Comparison of ENCODE assay signal across 20 cellular contexts in the genomic region with DNA sequence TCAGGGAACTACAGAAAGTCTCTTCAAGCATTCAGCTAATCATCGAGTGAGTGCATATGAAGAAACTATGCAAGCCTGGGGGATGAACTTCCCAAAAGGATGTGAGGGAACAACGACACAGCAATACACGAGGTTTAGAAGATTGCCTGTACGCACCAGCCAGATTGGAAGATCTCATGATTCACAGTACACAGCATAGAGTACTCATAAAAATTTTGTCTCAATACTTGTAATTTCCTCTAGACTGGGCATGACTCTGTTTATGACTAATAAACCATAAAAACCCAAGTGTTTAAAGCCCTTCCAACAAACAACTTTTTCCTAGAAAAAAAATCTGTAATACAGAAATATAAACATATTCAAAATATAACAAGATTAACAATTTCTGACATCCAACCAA.
DNase-seq lines count a peak whose midpoint lies in the region; ATAC-seq, FAIRE-seq and TF ChIP-seq lines count a peak whose summit lies in the region.
"Had no signal": no experiment of that assay in that cellular context is flagged by ENCODE, and none has a peak within 500 bp of the region (broad histone marks: within the 10 kb centered on the region; RNA-seq: fewer than 3 reads in every experiment).

No MANE protein-coding gene starts in this region.

- no peak overlapping the region for H3K18ac ChIP-seq in H9 (ENCODE audit: insufficient read length, low read depth, low read length)

- no peak overlapping the region for H2AK5ac ChIP-seq in H9 (ENCODE audit: insufficient read length, low read length)

- no peaks in the 10 kb centered on the region for H3K23me2 ChIP-seq in H9 (ENCODE audit: insufficient read length, low read depth, low read length, poor library complexity, severe bottlenecking)

- no peak overlapping the region for H2BK15ac ChIP-seq in H9 (ENCODE audit: low read depth, low read length)

- H3K4ac ChIP-seq in H9 (ENCODE audit: low read depth, low read length), result no peak overlapping the region

- H3K4me3 ChIP-seq in GM12878 (no peak overlapping the region), sigmoid colon (no peak overlapping the region)
- H3K4me3 ChIP-seq: Peyer's patch had no signal

- ATAC-seq in GM12878, result 0 out of 3 replicates have a peak, but pooled peaks have one; percentile 20
- no peak for ATAC-seq in left cardiac atrium
- ATAC-seq in HG02588 (IDR thresholded peaks at IDR 0.05; ENCODE audit: unreplicated experiment), result no peak
- ATAC-seq: SK-N-SH treated with all-trans-retinoic acid at 6 μM for 48 hours had no signal

- H4K20me1 ChIP-seq in H9 (ENCODE audit: control insufficient read depth, insufficient read depth, insufficient read length), result no peaks in the 10 kb centered on the region
- H4K20me1 ChIP-seq in GM12878 (ENCODE audit: control insufficient read depth, insufficient read depth), result no peaks in the 10 kb centered on the region

- H3K79me2 ChIP-seq in H9 (ENCODE audit: insufficient read depth, low read length) (no peaks in the 10 kb centered on the region), GM12878 (ENCODE audit: control insufficient read depth, insufficient read depth, low read length) (no peaks in the 10 kb centered on the region)

- no peak for FAIRE-seq in GM12878 (lab: Jason Lieb, UNC)
- FAIRE-seq: GM12891 had no signal

- no peaks in the 10 kb centered on the region for H3K79me1 ChIP-seq in H9 (ENCODE audit: insufficient read depth, low read depth, low read length, poor library complexity, severe bottlenecking)

- POLR2A ChIA-PET in GM12878 (lab: Charles Lee), result no interaction called here

- H2BK20ac ChIP-seq in H9 (ENCODE audit: low read depth, low read length, poor library complexity, severe bottlenecking), result no peak overlapping the region

- no peak overlapping the region for H3K23ac ChIP-seq in H9 (ENCODE audit: insufficient read length, low read depth, low read length)

- no peak overlapping the region for H2BK12ac ChIP-seq in H9 (ENCODE audit: insufficient read length, low read depth, low read length)

- TF ChIP-seq EP300 in GM12878 (IDR thresholded peaks at IDR 0.05; ENCODE audit: borderline replicate concordance in 1 of 2, control insufficient read depth in 1 of 2, low read depth in 2 of 2, low read length in 2 of 2) (no peak), sigmoid colon (IDR thresholded peaks at IDR 0.05) (no peak)

- 0 out of 5 replicates have a peak, but pooled peaks cover 0 to 4% of the 10 kb centered on the region in 2 experiments for H3K9me3 Mint-ChIP-seq in H9
- H3K9me3 Mint-ChIP-seq: CD14-positive monocyte had no signal

- H3K56ac ChIP-seq in H9 (ENCODE audit: insufficient read length, low read depth, low read length), result no peak overlapping the region

- H2BK5ac ChIP-seq in H9 (ENCODE audit: insufficient read length, low read length), result no peak overlapping the region

- H3K4me1 ChIP-seq in H9 (ENCODE audit: insufficient read depth, low read length) (no peaks in the 10 kb centered on the region), GM12878 (ENCODE audit: control insufficient read depth, insufficient read depth, low read length) (no peaks in the 10 kb centered on the region), sigmoid colon (no peaks in the 10 kb centered on the region)
- H3K4me1 ChIP-seq: Peyer's patch had no signal

- TF ChIP-seq CTCF in H9 (conservative IDR thresholded peaks at IDR 0.05) (no peak), GM12878 (IDR thresholded peaks at IDR 0.05 in 2 of 3, conservative IDR thresholded peaks at IDR 0.05 in 1 of 3; ENCODE audit: control insufficient read depth in 2 of 3, extremely low read depth in 1 of 3, insufficient read depth in 1 of 3, low read depth in 3 of 3, low read length in 3 of 3) (no peak), sigmoid colon (IDR thresholded peaks at IDR 0.05) (no peak)

- H3K27me3 ChIP-seq in H9 (ENCODE audit: insufficient read depth, low read length) (no peaks in the 10 kb centered on the region), GM12878 (replicated peaks in 1 of 2; ENCODE audit: control insufficient read depth in 2 of 2, insufficient read depth in 2 of 2, low read length in 1 of 2) (no peaks in the 10 kb centered on the region), sigmoid colon (no peaks in the 10 kb centered on the region)
- H3K27me3 ChIP-seq: Peyer's patch had no signal

- H3T11ph ChIP-seq in H9 (ENCODE audit: low read length), result no peak overlapping the region

- RAD21 ChIA-PET in GM12878 (lab: Charles Lee; ENCODE audit: unreplicated experiment), result no interaction called here

- H3K9ac ChIP-seq in H9 (ENCODE audit: extremely low read depth, insufficient read length, low read length) (no peak overlapping the region), GM12878 (ENCODE audit: control insufficient read depth, insufficient read depth, low read length) (no peak overlapping the region)

- in situ Hi-C loops in GM12878 (cut with MboI), result no loop called here

- H3K9me3 ChIP-seq in H9 (ENCODE audit: control insufficient read depth, low read depth, low read length) (no peaks in the 10 kb centered on the region), GM12878 (replicated peaks; ENCODE audit: control insufficient read depth, insufficient read depth, low read length) (no peaks in the 10 kb centered on the region), sigmoid colon (no peaks in the 10 kb centered on the region)
- H3K9me3 ChIP-seq: Peyer's patch had no signal

- peak overlapping the region; percentile 30 for H4K5ac ChIP-seq in H9 (ENCODE audit: insufficient read length, low read depth, low read length)

- TF ChIP-seq POLR2A in GM12878 (IDR thresholded peaks at IDR 0.05; ENCODE audit: low read depth, low read length), result no peak
- no peak for TF ChIP-seq POLR2A in sigmoid colon (IDR thresholded peaks at IDR 0.05)

- intact Hi-C loops in GM12878 (cut with micrococcal nuclease; ENCODE audit: unreplicated experiment) (loop anchor here (10.0 kb wide), 1 partner anchor 247 kb away; no protein-coding TSS in a partner anchor), left cardiac atrium (cut with DNase I) (no loop called here), sigmoid colon (cut with DNase I) (no loop called here)

- SMC1A ChIA-PET in GM12878 (lab: Charles Lee; ENCODE audit: uncharacterized antibody, unreplicated experiment), result no interaction called here

- no peak overlapping the region; the same call in 1 of the 2 replicates for H3K14ac ChIP-seq in H9 (ENCODE audit: insufficient read depth, low read length)

- DNase-seq in H9, result no peak
- DNase-seq in RKO (ENCODE audit: low spot score), result peak; percentile 55
- no peak for DNase-seq in GM12878 (ENCODE audit: low read depth, low spot score)
- DNase-seq in SHP77 treated with DMSO at 0.1 percent for 48 hours (lab: John Stamatoyannopoulos, UW), result no peak
- no peak for DNase-seq in left cardiac atrium
- no peak for DNase-seq in sigmoid colon
- DNase-seq: AML-193, GOT3, KG1, NCI-H1436, NCI-H2029, NCI-H345, NCI-H524 treated with DMSO at 0.1 percent for 48 hours, Peyer's patch, Right ventricle myocardium superior had no signal

- no peaks in the 10 kb centered on the region for H3K27me3 Mint-ChIP-seq in H9 (ENCODE audit: low read depth)

- H3K4me2 ChIP-seq in H9 (ENCODE audit: insufficient read depth, insufficient read length, low read length) (no peak overlapping the region), GM12878 (ENCODE audit: control insufficient read depth, insufficient read depth) (no peak overlapping the region)

- H3K4me3 Mint-ChIP-seq in H9, result no peak overlapping the region
- H3K4me3 Mint-ChIP-seq: CD14-positive monocyte; T-helper 1 cell treated with Interleukin-12 subunit alpha and Interleukin-12 subunit beta and Interleukin-4 antibody, amounts not matched to agents 30 μg/mL and 1 μg/mL, for 36 hours had no signal

- no CpG with 5 or more reads among the region's 4 CpGs for WGBS in H9 (ENCODE audit: extremely low coverage, insufficient read length, low lambda C conversion rate)
- 40% methylated on average over 4 of the region's 4 CpGs for WGBS in GM12878 (ENCODE audit: insufficient coverage, insufficient replicate concordance, low lambda C conversion rate, missing lambda C conversion rate)
- 77 to 78% methylated on average over 4 of the region's 4 CpGs for WGBS in sigmoid colon, 2 donors

- no peak overlapping the region for H3K27ac ChIP-seq in H9 (ENCODE audit: insufficient read length, low read depth, low read length)
- H3K27ac ChIP-seq in GM12878 (ENCODE audit: control insufficient read depth, insufficient read depth), result no peak overlapping the region
- H3K27ac ChIP-seq in sigmoid colon, result no peak overlapping the region
- H3K27ac ChIP-seq: Peyer's patch had no signal

- no peaks in the 10 kb centered on the region for H3K4me1 Mint-ChIP-seq in H9

- no peak for TF ChIP-seq RAD21 in GM12878 (IDR thresholded peaks at IDR 0.05; ENCODE audit: insufficient read depth, low read depth, low read length)

- no peak overlapping the region for H4K91ac ChIP-seq in H9 (ENCODE audit: insufficient read length, low read depth, low read length)

- BruUV-seq in GM12878 (replicated peaks; lab: Mats Ljungman, UMichigan), result no TSS peak

- no peak overlapping the region for H2AFZ ChIP-seq in H9 (ENCODE audit: low read length)
- H2AFZ ChIP-seq in GM12878 (ENCODE audit: control insufficient read depth, low read depth, low read length), result no peak overlapping the region

- H4K8ac ChIP-seq in H9 (replicated peaks; ENCODE audit: insufficient read length, low read depth, low read length), result no peak overlapping the region

- no peak overlapping the region for H2BK120ac ChIP-seq in H9 (ENCODE audit: low read depth, low read length, poor library complexity, severe bottlenecking)

- CTCF ChIA-PET in GM12878 (lab: Yijun Ruan, JAX), result interaction anchor here (1.1 kb wide), 1 partner anchor 18 kb away, joined by 3 read pairs; no protein-coding TSS in a partner anchor

- no peaks in the 10 kb centered on the region for H3K36me3 Mint-ChIP-seq in H9 (ENCODE audit: insufficient read depth in 1 of 3, low read depth in 3 of 3)
- H3K36me3 Mint-ChIP-seq: CD14-positive monocyte had no signal

- no peak overlapping the region for H3K27ac Mint-ChIP-seq in H9
- H3K27ac Mint-ChIP-seq: CD14-positive monocyte; T-helper 1 cell treated with Interleukin-12 subunit alpha and Interleukin-12 subunit beta and Interleukin-4 antibody, amounts not matched to agents 30 μg/mL and 1 μg/mL, for 36 hours had no signal

- H3K36me3 ChIP-seq in GM12878 (ENCODE audit: control insufficient read depth in 2 of 2, insufficient read depth in 2 of 2, low read length in 1 of 2) (no peaks in the 10 kb centered on the region), sigmoid colon (no peaks in the 10 kb centered on the region)
- H3K36me3 ChIP-seq: Peyer's patch had no signal

TF ChIP-seq in GM12878, 131 proteins besides CTCF, POLR2A, EP300 and RAD21 (continues in another document):
- TF ChIP-seq MYC (IDR thresholded peaks at IDR 0.05; ENCODE audit: insufficient read depth, insufficient read length, insufficient replicate concordance, low read length, severe bottlenecking), result no peak
